Comparison of ENCODE assay signal across 21 cellular contexts in the genomic region with DNA sequence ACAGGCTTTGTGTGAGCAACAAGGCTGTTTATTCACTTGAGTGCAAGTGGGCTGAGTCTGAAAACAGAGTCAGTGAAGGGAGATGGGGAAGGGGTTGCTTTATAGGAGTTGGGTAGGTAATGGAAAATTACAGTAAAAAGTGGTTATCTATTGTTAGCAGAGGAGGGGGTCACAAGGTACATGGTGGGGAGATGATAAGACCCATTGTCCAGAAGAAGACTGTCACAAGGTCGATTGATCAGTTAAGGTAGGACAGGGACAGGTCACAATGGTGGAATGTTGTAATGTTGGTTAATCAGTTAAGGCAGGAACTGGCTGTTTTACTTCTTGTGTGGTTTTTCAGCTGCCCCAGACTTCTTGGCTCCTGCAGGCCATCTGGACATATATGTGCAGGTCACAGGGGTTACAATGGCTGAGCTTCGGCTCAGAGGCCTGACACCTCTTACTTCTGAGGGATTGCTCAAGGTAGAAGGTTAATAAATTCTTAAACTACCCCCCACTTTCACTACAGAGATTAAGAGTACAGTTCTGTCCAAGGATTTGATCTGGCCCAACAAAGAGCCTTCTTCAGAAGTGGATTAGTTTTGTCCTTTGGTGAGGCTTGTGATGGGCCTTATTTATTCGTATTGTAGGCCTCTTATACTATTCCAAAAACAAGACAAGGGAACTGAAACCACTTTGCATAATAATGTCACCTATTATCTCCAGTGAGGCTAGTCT. TPM values are rescaled to one million over a fixed set of nuclear protein-coding genes. Genes with fewer than 3 reads are reported as not detected.
DNase-seq lines count a peak whose midpoint lies in the region; ATAC-seq, FAIRE-seq and TF ChIP-seq lines count a peak whose summit lies in the region.
"Had no signal": no experiment of that assay in that cellular context is flagged by ENCODE, and none has a peak within 500 bp of the region (broad histone marks: within the 10 kb centered on the region; RNA-seq: fewer than 3 reads in every experiment).

No MANE protein-coding gene starts in this region.

- RAD21 ChIA-PET in GM12878 (lab: Charles Lee; ENCODE audit: unreplicated experiment), result no interaction called here

- H3K27me3 ChIP-seq in GM12878 (replicated peaks in 1 of 2; ENCODE audit: control insufficient read depth in 2 of 2, insufficient read depth in 2 of 2, low read length in 1 of 2), result no peaks in the 10 kb centered on the region
- H3K27me3 ChIP-seq: BLaER1 treated with 17β-estradiol and CSF1 and Interleukin-3, amounts not matched to agents 10 nM and 100 nM had no signal

- peaks cover 15% of the 10 kb centered on the region for H3K36me3 Mint-ChIP-seq in activated T-cell treated with anti-CD3 and anti-CD28 coated beads, Interleukin-2, amount 50 U/mL, for 24 hours (ENCODE audit: low read depth)
- H3K36me3 Mint-ChIP-seq in activated T-cell treated with anti-CD3 and anti-CD28 coated beads, Interleukin-2, amount 50 U/mL, for 72 hours (ENCODE audit: insufficient read depth in 2 of 2), result peaks cover 0 to 2% of the 10 kb centered on the region in 2 donors
- peaks cover 6% of the 10 kb centered on the region for H3K36me3 Mint-ChIP-seq in neural crest cell (ENCODE audit: low read depth)

- no peaks in the 10 kb centered on the region for H3K9me3 Mint-ChIP-seq in activated T-cell treated with anti-CD3 and anti-CD28 coated beads, Interleukin-2, amount 50 U/mL, for 24 hours
- H3K9me3 Mint-ChIP-seq in activated T-cell treated with anti-CD3 and anti-CD28 coated beads, Interleukin-2, amount 50 U/mL, for 72 hours, result no peaks in the 10 kb centered on the region
- peaks cover 3% of the 10 kb centered on the region for H3K9me3 Mint-ChIP-seq in neural crest cell

- peak overlapping the region; percentile 42 for H3K27ac Mint-ChIP-seq in activated T-cell treated with anti-CD3 and anti-CD28 coated beads, Interleukin-2, amount 50 U/mL, for 24 hours
- H3K27ac Mint-ChIP-seq in activated T-cell treated with anti-CD3 and anti-CD28 coated beads, Interleukin-2, amount 50 U/mL, for 72 hours, result no peak overlapping the region
- H3K27ac Mint-ChIP-seq in neural crest cell (ENCODE audit: unreplicated experiment), result peak overlapping the region; percentile 59

- SMC1A ChIA-PET in GM12878 (lab: Charles Lee; ENCODE audit: uncharacterized antibody, unreplicated experiment), result no interaction called here

- intact Hi-C loops in GM12878 (cut with micrococcal nuclease; ENCODE audit: unreplicated experiment), result no loop called here

- H4K20me1 ChIP-seq in GM12878 (ENCODE audit: control insufficient read depth, insufficient read depth), result no peaks in the 10 kb centered on the region
- H4K20me1 ChIP-seq: BLaER1 treated with 17β-estradiol and CSF1 and Interleukin-3, amounts not matched to agents 10 nM and 100 nM had no signal

- no peak overlapping the region for H3K4me3 ChIP-seq in GM12878
- H3K4me3 ChIP-seq: BLaER1 treated with 17β-estradiol and CSF1 and Interleukin-3, amounts not matched to agents 10 nM and 100 nM had no signal

- TF ChIP-seq POLR2A in GM12878 (IDR thresholded peaks at IDR 0.05; ENCODE audit: low read depth, low read length), result no peak

- TSS peak; percentile 83 for BruUV-seq in GM12878 (replicated peaks; lab: Mats Ljungman, UMichigan)

- no peak for DNase-seq in activated T-cell treated with anti-CD3 and anti-CD28 coated beads, Interleukin-2, amount 50 U/mL, for 24 hours
- no peak for DNase-seq in activated T-cell treated with anti-CD3 and anti-CD28 coated beads, Interleukin-2, amount 50 U/mL, for 72 hours
- DNase-seq in GM12878 (ENCODE audit: low read depth, low spot score) (no peak), neural crest cell (ENCODE audit: low read depth, low spot score) (no peak)
- DNase-seq: DND-41, IMR-90, Kasumi-1, NCI-H1105 treated with DMSO at 0.1 percent for 48 hours, NCI-H1694 treated with DMSO at 0.1 percent for 48 hours, NCI-H2107, NCI-H226, NCI-H524 treated with DMSO at 0.1 percent for 48 hours, SHP77 treated with DMSO at 0.1 percent for 48 hours had no signal

- FAIRE-seq in GM12878 (lab: Jason Lieb, UNC), result no peak
- FAIRE-seq: G401.6, GM18507 had no signal

- no peak overlapping the region for H3K4me2 ChIP-seq in GM12878 (ENCODE audit: control insufficient read depth, insufficient read depth)
- H3K4me2 ChIP-seq: BLaER1 treated with 17β-estradiol and CSF1 and Interleukin-3, amounts not matched to agents 10 nM and 100 nM had no signal

- CTCF ChIA-PET in GM12878 (lab: Yijun Ruan, JAX), result no interaction called here

- no peak overlapping the region for H2AFZ ChIP-seq in GM12878 (ENCODE audit: control insufficient read depth, low read depth, low read length)

- WGBS in GM12878 (ENCODE audit: insufficient coverage, insufficient replicate concordance, low lambda C conversion rate, missing lambda C conversion rate), result 63% methylated on average over 3 of the region's 3 CpGs

- no peaks in the 10 kb centered on the region for H3K4me1 Mint-ChIP-seq in activated T-cell treated with anti-CD3 and anti-CD28 coated beads, Interleukin-2, amount 50 U/mL, for 24 hours (ENCODE audit: low read depth)
- peaks cover 6% of the 10 kb centered on the region for H3K4me1 Mint-ChIP-seq in activated T-cell treated with anti-CD3 and anti-CD28 coated beads, Interleukin-2, amount 50 U/mL, for 72 hours (ENCODE audit: low read depth)
- peaks cover 4% of the 10 kb centered on the region for H3K4me1 Mint-ChIP-seq in neural crest cell

- no peaks in the 10 kb centered on the region; the same call in 2 of the 3 replicates for H3K9me3 ChIP-seq in GM12878 (replicated peaks; ENCODE audit: control insufficient read depth, insufficient read depth, low read length)

- no peak for TF ChIP-seq CTCF in GM12878 (IDR thresholded peaks at IDR 0.05 in 2 of 3, conservative IDR thresholded peaks at IDR 0.05 in 1 of 3; ENCODE audit: control insufficient read depth in 2 of 3, extremely low read depth in 1 of 3, insufficient read depth in 1 of 3, low read depth in 3 of 3, low read length in 3 of 3)
- TF ChIP-seq CTCF in neural crest cell (conservative IDR thresholded peaks at IDR 0.05), result no peak

- POLR2A ChIA-PET in GM12878 (lab: Charles Lee), result no interaction called here

- TF ChIP-seq RAD21 in GM12878 (IDR thresholded peaks at IDR 0.05; ENCODE audit: insufficient read depth, low read depth, low read length), result no peak

- no peak overlapping the region for H3K4me3 Mint-ChIP-seq in activated T-cell treated with anti-CD3 and anti-CD28 coated beads, Interleukin-2, amount 50 U/mL, for 24 hours
- no peak overlapping the region for H3K4me3 Mint-ChIP-seq in activated T-cell treated with anti-CD3 and anti-CD28 coated beads, Interleukin-2, amount 50 U/mL, for 72 hours
- H3K4me3 Mint-ChIP-seq in neural crest cell, result no peak overlapping the region

- H3K9ac ChIP-seq in GM12878 (ENCODE audit: control insufficient read depth, insufficient read depth, low read length), result no peak overlapping the region
- H3K9ac ChIP-seq: BLaER1 treated with 17β-estradiol and CSF1 and Interleukin-3, amounts not matched to agents 10 nM and 100 nM had no signal

- no peaks in the 10 kb centered on the region for H3K4me1 ChIP-seq in GM12878 (ENCODE audit: control insufficient read depth, insufficient read depth, low read length)
- H3K4me1 ChIP-seq: BLaER1 treated with 17β-estradiol and CSF1 and Interleukin-3, amounts not matched to agents 10 nM and 100 nM had no signal

- ATAC-seq in activated T-cell treated with anti-CD3 and anti-CD28 coated beads, Interleukin-2, amount 50 U/mL, for 72 hours (replicated peaks in 1 of 2), result no peak
- ATAC-seq in GM21619 (IDR thresholded peaks at IDR 0.05; ENCODE audit: unreplicated experiment) (peak; percentile 51), GM12878 (peak; percentile 34; the same call in 2 of the 3 replicates), HG03439 (IDR thresholded peaks at IDR 0.05; ENCODE audit: unreplicated experiment) (no peak), GM21528 (IDR thresholded peaks at IDR 0.05; ENCODE audit: low FRiP score, unreplicated experiment) (no peak), GM19035 (IDR thresholded peaks at IDR 0.05; ENCODE audit: unreplicated experiment) (no peak)
- ATAC-seq: SK-N-SH treated with all-trans-retinoic acid at 6 μM for 48 hours had no signal

- no peak for TF ChIP-seq EP300 in GM12878 (IDR thresholded peaks at IDR 0.05; ENCODE audit: borderline replicate concordance in 1 of 2, control insufficient read depth in 1 of 2, low read depth in 2 of 2, low read length in 2 of 2)

- in situ Hi-C loops in GM12878 (cut with MboI), result no loop called here

- no peaks in the 10 kb centered on the region for H3K79me2 ChIP-seq in GM12878 (ENCODE audit: control insufficient read depth, insufficient read depth, low read length)

- no peaks in the 10 kb centered on the region for H3K36me3 ChIP-seq in GM12878 (ENCODE audit: control insufficient read depth in 2 of 2, insufficient read depth in 2 of 2, low read length in 1 of 2)

- H3K27ac ChIP-seq in GM12878 (ENCODE audit: control insufficient read depth, insufficient read depth), result no peak overlapping the region
- H3K27ac ChIP-seq: BLaER1 treated with 17β-estradiol and CSF1 and Interleukin-3, amounts not matched to agents 10 nM and 100 nM had no signal

- no peaks in the 10 kb centered on the region for H3K27me3 Mint-ChIP-seq in activated T-cell treated with anti-CD3 and anti-CD28 coated beads, Interleukin-2, amount 50 U/mL, for 24 hours
- H3K27me3 Mint-ChIP-seq in activated T-cell treated with anti-CD3 and anti-CD28 coated beads, Interleukin-2, amount 50 U/mL, for 72 hours (ENCODE audit: low read depth), result no peaks in the 10 kb centered on the region
- H3K27me3 Mint-ChIP-seq in neural crest cell (ENCODE audit: low read depth), result peaks cover 13% of the 10 kb centered on the region

RNA-seq across cellular contexts. Expression of gene DHRS4, which starts 13.8 kb away (rescaled TPM):
- total RNA-seq in activated T-cell treated with anti-CD3 and anti-CD28 coated beads, Interleukin-2, amount 50 U/mL, for 72 hours, result 10 to 100 TPM; 21.6 to 24.4 TPM
- 8.8 and 9.4 TPM in 2 replicates for total RNA-seq in GM12878 (2013; cell fraction: nucleolus; rRNA removed)
- total RNA-seq in GM12878 (2014; rRNA removed) (35.7 and 38.1 TPM in 2 replicates), GM12878 (2014; rRNA removed; fragmentation: Illumina TruSeq; extraction: Trizol) (18.2 and 19.7 TPM in 2 replicates), GM12878 (2021) (24.3 TPM in 2 replicates), neural crest cell (17.4 and 19.7 TPM in 2 replicates)
- polyA plus RNA-seq in GM12878 (2011; ENCODE audit: low read depth), result 16.7 TPM
- polyA plus RNA-seq in GM12878 (2011; rRNA removed) (10.1 and 12.2 TPM in 2 replicates), GM12878 (2014; fragmentation: Illumina TruSeq; extraction: Trizol) (16.6 and 20.1 TPM in 2 replicates), GM12878 (2014; fragmentation: Nextera tagmentation; extraction: Ambion mirVana) (1 to 10 TPM; 2.4 to 8.2 TPM), GM12878 (2014; rRNA removed) (31.6 and 36.0 TPM in 2 replicates), GM12878 (2016; fragmentation: Nextera tagmentation; extraction: Ambion mirVana) (10 to 100 TPM; 32.9 to 33.4 TPM)
- 20.8 and 21.3 TPM in 2 replicates for polyA plus RNA-seq in GM12878 (2011; cell fraction: cytosol; rRNA removed)
- polyA plus RNA-seq in GM12878 (2011; cell fraction: nucleus; rRNA removed), result 12.5 and 15.2 TPM in 2 replicates
- 22.2 and 24.0 TPM in 2 replicates for polyA plus RNA-seq in GM12878 (2012)
- 6.7 and 7.4 TPM in 2 replicates for polyA minus RNA-seq in GM12878 (2011; rRNA and poly(A)+ RNA removed)
- 3.7 and 5.0 TPM in 2 replicates for polyA minus RNA-seq in GM12878 (2011; cell fraction: cytosol; rRNA and poly(A)+ RNA removed)
- polyA minus RNA-seq in GM12878 (2011; cell fraction: nucleus; rRNA and poly(A)+ RNA removed), result 4.2 and 5.1 TPM in 2 replicates

RNA-seq across cellular contexts. Expression of gene DHRS4L2, which starts 49.0 kb away (rescaled TPM):
- total RNA-seq in activated T-cell treated with anti-CD3 and anti-CD28 coated beads, Interleukin-2, amount 50 U/mL, for 72 hours, result 10 to 100 TPM; 24.7 to 27.2 TPM
- total RNA-seq in GM12878 (2013; cell fraction: nucleolus; rRNA removed), result 10.2 and 10.4 TPM in 2 replicates
- total RNA-seq in GM12878 (2014; rRNA removed), result 31.1 and 41.7 TPM in 2 replicates
- 22.0 and 24.0 TPM in 2 replicates for total RNA-seq in GM12878 (2014; rRNA removed; fragmentation: Illumina TruSeq; extraction: Trizol)
- total RNA-seq in GM12878 (2021), result 21.5 and 24.9 TPM in 2 replicates
- polyA plus RNA-seq in GM12878 (2011; ENCODE audit: low read depth), result 9.5 TPM
- 7.0 and 10.5 TPM in 2 replicates for polyA plus RNA-seq in GM12878 (2011; rRNA removed)
- 13.7 TPM in 2 replicates for polyA plus RNA-seq in GM12878 (2011; cell fraction: cytosol; rRNA removed)
- 13.5 and 14.0 TPM in 2 replicates for polyA plus RNA-seq in GM12878 (2011; cell fraction: nucleus; rRNA removed)
- 12.8 and 17.4 TPM in 2 replicates for polyA plus RNA-seq in GM12878 (2012)
- polyA plus RNA-seq in GM12878 (2014; fragmentation: Illumina TruSeq; extraction: Trizol), result 20.6 and 28.1 TPM in 2 replicates
- polyA plus RNA-seq in GM12878 (2014; fragmentation: Nextera tagmentation; extraction: Ambion mirVana), result 1 to 10 TPM; 2.8 to 6.8 TPM
- 40.5 and 49.3 TPM in 2 replicates for polyA plus RNA-seq in GM12878 (2014; rRNA removed)
- polyA plus RNA-seq in GM12878 (2016; fragmentation: Nextera tagmentation; extraction: Ambion mirVana), result 10 to 100 TPM; 27.5 to 33.1 TPM
- polyA minus RNA-seq in GM12878 (2011; rRNA and poly(A)+ RNA removed), result 6.5 and 13.2 TPM in 2 replicates
- 2.3 and 7.8 TPM in 2 replicates for polyA minus RNA-seq in GM12878 (2011; cell fraction: cytosol; rRNA and poly(A)+ RNA removed)
- 4.8 and 7.9 TPM in 2 replicates for polyA minus RNA-seq in GM12878 (2011; cell fraction: nucleus; rRNA and poly(A)+ RNA removed)
- 15.1 and 17.1 TPM in 2 replicates for total RNA-seq in neural crest cell

Comparison
In these comparisons a context has a peak if more than half of its experiments do, and no peak if none do; other contexts are left out.
1. ATAC-seq: peak in GM21619 (single experiment) and GM12878 (single experiment); none in activated T-cell treated with anti-CD3 and anti-CD28 coated beads, Interleukin-2, amount 50 U/mL, for 72 hours (0 of 2), HG03439 (single experiment), GM21528 (single experiment) and GM19035 (single experiment).